Comparison of ENCODE assay signal across 8 cellular contexts in the genomic region with DNA sequence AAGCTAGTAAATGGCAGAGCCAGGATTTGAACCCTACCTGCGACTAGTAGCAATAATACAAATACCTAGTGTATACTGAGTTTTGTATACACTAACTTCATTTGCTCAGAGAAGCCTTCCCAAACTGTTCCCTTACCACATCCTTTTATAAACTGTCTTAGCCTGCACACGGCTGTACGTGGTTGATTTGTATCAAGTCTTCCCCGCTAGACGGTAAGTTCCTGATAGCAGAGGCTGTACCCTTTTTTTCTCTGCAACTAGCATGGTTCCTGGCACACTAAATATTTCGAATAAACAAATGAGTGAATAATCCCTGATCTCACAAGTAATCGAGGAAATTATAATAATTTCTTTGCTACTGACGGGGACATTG. TPM values are rescaled to one million over a fixed set of nuclear protein-coding genes. Genes with fewer than 3 reads are reported as not detected.
DNase-seq lines count a peak whose midpoint lies in the region; ATAC-seq and TF ChIP-seq lines count a peak whose summit lies in the region.

No MANE protein-coding gene starts in this region.

- TF ChIP-seq CTCF in Panc1 (IDR thresholded peaks at IDR 0.05): no peak
- no peak for TF ChIP-seq CTCF in osteocyte (IDR thresholded peaks at IDR 0.05)

- peaks cover 0 to 43% (median 1%) of the 10 kb centered on the region in 3 donors for H3K36me3 Mint-ChIP-seq in CD8-positive, alpha-beta memory T cell
- H3K36me3 Mint-ChIP-seq in osteocyte (ENCODE audit: unreplicated experiment): peaks cover 11% of the 10 kb centered on the region

- peak overlapping the region; percentile 98 to 100 (median 99) for H3K4me3 Mint-ChIP-seq in CD8-positive, alpha-beta memory T cell
- H3K4me3 Mint-ChIP-seq in osteocyte (ENCODE audit: unreplicated experiment): peak overlapping the region; percentile 100

- H3K27me3 Mint-ChIP-seq in CD8-positive, alpha-beta memory T cell: peaks cover 0 to 2% of the 10 kb centered on the region in 2 donors
- H3K27me3 Mint-ChIP-seq in osteocyte (ENCODE audit: unreplicated experiment): peaks cover 1% of the 10 kb centered on the region

- H3K4me1 ChIP-seq in CD8-positive, alpha-beta memory T cell (ENCODE audit: insufficient read depth, low read length): peaks cover 37% of the 10 kb centered on the region
- peaks cover 9% of the 10 kb centered on the region; the same call in 1 of the 2 replicates for H3K4me1 ChIP-seq in Panc1 (ENCODE audit: control insufficient read depth, insufficient read depth, low read length)

- H3K27me3 ChIP-seq in CD8-positive, alpha-beta memory T cell (ENCODE audit: insufficient read depth, low read length, poor library complexity, severe bottlenecking): no peaks in the 10 kb centered on the region
- no peaks in the 10 kb centered on the region for H3K27me3 ChIP-seq in Panc1 (ENCODE audit: control insufficient read depth, insufficient read depth, low read length)

- H3K9me3 Mint-ChIP-seq in CD8-positive, alpha-beta memory T cell: no peaks in the 10 kb centered on the region
- no peaks in the 10 kb centered on the region for H3K9me3 Mint-ChIP-seq in osteocyte (ENCODE audit: unreplicated experiment)

- peak overlapping the region; percentile 84 for H3K4me3 ChIP-seq in CD8-positive, alpha-beta memory T cell (ENCODE audit: low read length)
- H3K4me3 ChIP-seq in Panc1 (ENCODE audit: low read depth in 2 of 2, low read length in 2 of 2): peak overlapping the region; percentile 95 to 98

- H3K9me3 ChIP-seq in CD8-positive, alpha-beta memory T cell (ENCODE audit: low read length): no peaks in the 10 kb centered on the region
- no peaks in the 10 kb centered on the region for H3K9me3 ChIP-seq in Panc1 (ENCODE audit: control insufficient read depth, insufficient read depth, low read depth, low read length)

- H3K27ac Mint-ChIP-seq in CD8-positive, alpha-beta memory T cell: peak overlapping the region; percentile 99 to 100 (median 100)
- H3K27ac Mint-ChIP-seq in osteocyte (ENCODE audit: unreplicated experiment): peak overlapping the region; percentile 99

- POLR2A ChIA-PET in CD8-positive, alpha-beta memory T cell (lab: Charles Lee): interaction anchor here (1.4 kb wide), 1 partner anchor 77 kb away, joined by 7 read pairs; a partner anchor contains a TSS
- POLR2A ChIA-PET in Panc1 (lab: Charles Lee): interaction anchor here (0.6 kb wide), 1 partner anchor 45 kb away, joined by 13 read pairs; no protein-coding TSS in a partner anchor

- CTCF ChIA-PET in CD8-positive, alpha-beta memory T cell (lab: Charles Lee): interaction anchor here (1.4 to 2.0 kb wide), 3 partner anchors 41 to 71 kb away, joined by 5 to 6 read pairs (median 5); no protein-coding TSS in a partner anchor
- CTCF ChIA-PET in Panc1 (lab: Charles Lee): no interaction called here

- peak in 1 of 5 donors; percentile 18 for DNase-seq in CD8-positive, alpha-beta memory T cell
- DNase-seq in Panc1 (ENCODE audit: low read depth, low spot score): no peak
- DNase-seq in epithelial cell of prostate (ENCODE audit: low read depth, low spot score): no peak
- no peak for DNase-seq in osteocyte (ENCODE audit: extremely low spot score, unreplicated experiment)
- DNase-seq in foreskin melanocyte: no peak
- DNase-seq in stimulated activated CD4-positive, alpha-beta T cell treated with anti-CD3 and anti-CD28 coated beads, Interleukin-2, amount 100 ng/mL, for 24 hours: no peak

- intact Hi-C loops in Panc1 (cut with micrococcal nuclease; ENCODE audit: unreplicated experiment): no loop called here

- ATAC-seq in Panc1: no peak
- no peak for ATAC-seq in HG03565 (IDR thresholded peaks at IDR 0.05; ENCODE audit: unreplicated experiment)
- no peak for ATAC-seq in GM21526 (IDR thresholded peaks at IDR 0.05; ENCODE audit: low FRiP score, unreplicated experiment)

- BruUV-seq in Panc1 (replicated peaks; lab: Mats Ljungman, UMichigan): TSS peak; percentile 87

- peaks cover 6% of the 10 kb centered on the region for H3K36me3 ChIP-seq in CD8-positive, alpha-beta memory T cell (ENCODE audit: insufficient read depth, low read length)
- peaks cover 6% of the 10 kb centered on the region; the same call in 1 of the 2 replicates for H3K36me3 ChIP-seq in Panc1 (ENCODE audit: control insufficient read depth, insufficient read depth, low read length)

- in situ Hi-C loops in Panc1 (cut with HindIII; ENCODE audit: low pct_unique_long_range_greater_than_20kb, low sequenced_read_pairs): no loop called here

- H3K4me1 Mint-ChIP-seq in CD8-positive, alpha-beta memory T cell: peaks cover 36 to 52% (median 41%) of the 10 kb centered on the region in 3 donors
- H3K4me1 Mint-ChIP-seq in osteocyte (ENCODE audit: unreplicated experiment): peaks cover 19% of the 10 kb centered on the region

- H3K27ac ChIP-seq in CD8-positive, alpha-beta memory T cell (ENCODE audit: low read depth, low read length): peak overlapping the region; percentile 95
- peak overlapping the region; percentile 95 for H3K27ac ChIP-seq in Panc1 (ENCODE audit: low read length)
- peak overlapping the region; percentile 49 for H3K27ac ChIP-seq in epithelial cell of prostate

RNA-seq across cellular contexts. Expression of a gene that starts 0.6 kb away (rescaled TPM):
- 10 to 100 TPM; 82.5 to 85.1 TPM for total RNA-seq in CD8-positive, alpha-beta memory T cell
- 121 TPM for polyA plus RNA-seq in CD8-positive, alpha-beta memory T cell
- total RNA-seq in Panc1 (2021; ENCODE audit: unreplicated experiment) (89.2 TPM), osteocyte (85.8 TPM in 2 replicates)
- 85.2 TPM for polyA plus RNA-seq in Panc1 (2012; ENCODE audit: insufficient read length)

RNA-seq across cellular contexts. Expression of a gene that starts 55.5 kb away (rescaled TPM):
- total RNA-seq in CD8-positive, alpha-beta memory T cell: 1 to 10 TPM; 1.0 to 1.2 TPM
- polyA plus RNA-seq in CD8-positive, alpha-beta memory T cell: 0.33 TPM
- total RNA-seq in Panc1 (2021; ENCODE audit: unreplicated experiment) (not detected), osteocyte (0.42 and 1.0 TPM in 2 replicates)
- polyA plus RNA-seq in Panc1 (2012; ENCODE audit: insufficient read length): not detected

RNA-seq across cellular contexts. Expression of a gene that starts 57.0 kb away (rescaled TPM):
- total RNA-seq in CD8-positive, alpha-beta memory T cell: 1 to 10 TPM; 3.7 TPM
- 5.6 TPM for polyA plus RNA-seq in CD8-positive, alpha-beta memory T cell
- total RNA-seq in Panc1 (2021; ENCODE audit: unreplicated experiment) (0.15 TPM), osteocyte (0.13 TPM in 1 of 2 replicates, not detected in the other)
- 0.15 TPM for polyA plus RNA-seq in Panc1 (2012; ENCODE audit: insufficient read length)
